11 cellular contexts compared by ENCODE assay signal in the genomic region with DNA sequence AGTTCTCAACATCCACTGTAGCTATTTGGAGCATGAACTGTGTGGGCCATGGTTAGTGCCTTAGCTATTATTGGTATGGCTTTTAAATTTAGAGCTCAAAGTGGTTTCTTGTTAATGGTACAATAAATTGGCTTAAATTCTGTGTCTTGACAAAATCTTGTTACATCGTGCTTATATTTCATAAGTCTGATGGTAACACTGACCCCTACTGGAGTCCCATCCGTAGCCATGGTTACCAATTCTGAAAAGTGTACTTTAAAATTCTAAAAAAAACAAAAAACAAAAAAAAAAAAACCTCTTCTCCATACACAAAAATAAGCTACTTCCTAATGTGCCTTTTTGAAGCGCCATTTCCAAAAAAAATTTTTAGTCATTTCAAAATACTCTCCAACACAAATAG. TPM values are rescaled to one million over a fixed set of nuclear protein-coding genes. Genes with fewer than 3 reads are reported as not detected.
DNase-seq lines count a peak whose midpoint lies in the region; ATAC-seq and TF ChIP-seq lines count a peak whose summit lies in the region.
"Had no signal": no experiment of that assay in that cellular context is flagged by ENCODE, and none has a peak within 500 bp of the region (broad histone marks: within the 10 kb centered on the region; RNA-seq: fewer than 3 reads in every experiment).

No MANE protein-coding gene starts in this region.

- H3K4me2 ChIP-seq in mammary epithelial cell (ENCODE audit: insufficient read depth, low read depth, low read length) (no peak overlapping the region), osteoblast (ENCODE audit: insufficient read depth, low read length) (no peak overlapping the region)

- intact Hi-C loops in mammary epithelial cell (cut with micrococcal nuclease) = loop anchor here (10.0 kb wide), 1 partner anchor 431 kb away; no protein-coding TSS in a partner anchor

- WGBS in mammary epithelial cell (ENCODE audit: low coverage, missing lambda C conversion rate) = 45% methylated on average over 3 of the region's 3 CpGs

- no peaks in the 10 kb centered on the region for H3K27me3 ChIP-seq in mammary epithelial cell (ENCODE audit: insufficient read depth, low read length)
- peaks cover 8% of the 10 kb centered on the region for H3K27me3 ChIP-seq in osteoblast (ENCODE audit: insufficient read depth, low read length)

- H4K20me1 ChIP-seq in mammary epithelial cell (ENCODE audit: insufficient read depth, low read length) (no peaks in the 10 kb centered on the region), osteoblast (ENCODE audit: insufficient read depth, low read length) (no peaks in the 10 kb centered on the region)

- H3K36me3 ChIP-seq in mammary epithelial cell (ENCODE audit: insufficient read depth, low read length) (no peaks in the 10 kb centered on the region), osteoblast (ENCODE audit: insufficient read depth, low read length) (no peaks in the 10 kb centered on the region)

- dilution Hi-C loops in mammary epithelial cell (cut with HindIII; ENCODE audit: low sequenced_read_pairs) = no loop called here

- no peaks in the 10 kb centered on the region for H3K4me1 ChIP-seq in mammary epithelial cell (ENCODE audit: insufficient read depth, low read length)
- H3K4me1 ChIP-seq in osteoblast (ENCODE audit: insufficient read depth, low read length) = no peaks in the 10 kb centered on the region

- BruUV-seq in mammary epithelial cell (replicated peaks; lab: Mats Ljungman, UMichigan) = no TSS peak

- H3K9me3 ChIP-seq in mammary epithelial cell (replicated peaks; ENCODE audit: insufficient read depth, low read length) = no peaks in the 10 kb centered on the region
- no peaks in the 10 kb centered on the region for H3K9me3 ChIP-seq in osteoblast (ENCODE audit: low read depth, low read length)

- H3K9ac ChIP-seq in mammary epithelial cell (ENCODE audit: insufficient read depth, low read length) = no peak overlapping the region

- peak; percentile 21 to 36 for TF ChIP-seq CTCF in mammary epithelial cell (conservative IDR thresholded peaks at IDR 0.05 in 1 of 2, IDR thresholded peaks at IDR 0.05 in 1 of 2; ENCODE audit: extremely low read depth in 1 of 2, insufficient read depth in 1 of 2, low read depth in 1 of 2, low read length in 2 of 2)
- peak; percentile 52 for TF ChIP-seq CTCF in osteoblast (IDR thresholded peaks at IDR 0.05; ENCODE audit: extremely low read depth, low read depth, low read length)

- no peak overlapping the region for H2AFZ ChIP-seq in mammary epithelial cell (ENCODE audit: low read depth, low read length)
- H2AFZ ChIP-seq in osteoblast (ENCODE audit: low read length) = no peak overlapping the region

- in situ Hi-C loops in mammary epithelial cell (cut with MboI; ENCODE audit: low sequenced_read_pairs in 2 of 2) = loop anchor here (5.0 to 25.0 kb wide), 4 partner anchors 113 to 1071 kb away; no protein-coding TSS in a partner anchor

- H3K27ac ChIP-seq in mammary epithelial cell (ENCODE audit: insufficient read depth, low read depth, low read length) (no peak overlapping the region), osteoblast (ENCODE audit: low read depth, low read length) (no peak overlapping the region)

- H3K79me2 ChIP-seq in mammary epithelial cell (ENCODE audit: insufficient read depth, low read length) (no peaks in the 10 kb centered on the region), osteoblast (ENCODE audit: insufficient read depth, low read length) (no peaks in the 10 kb centered on the region)

- DNase-seq in DMS53 (lab: John Stamatoyannopoulos, UW) = peak; percentile 15
- no peak for DNase-seq in DMS53 treated with DMSO at 0.1 percent for 48 hours (lab: John Stamatoyannopoulos, UW; ENCODE audit: unreplicated experiment)
- peak; percentile 33 to 41 for DNase-seq in Kasumi-1 (lab: John Stamatoyannopoulos, UW)
- no peak for DNase-seq in mammary epithelial cell
- no peak for DNase-seq in osteoblast (ENCODE audit: insufficient read length, low spot score, missing footprints)
- no peak for DNase-seq in NCI-H1105 treated with DMSO at 0.1 percent for 48 hours (lab: John Stamatoyannopoulos, UW)
- no peak for DNase-seq in central memory CD4-positive, alpha-beta T cell
- DNase-seq: activated CD4-positive, alpha-beta memory T cell treated with anti-CD3 and anti-CD28 coated beads for 36 hours; kidney glomerular epithelial cell; retina had no signal

- CTCF ChIA-PET in mammary epithelial cell (lab: Charles Lee; ENCODE audit: low non-redundant PET) = interaction anchor here (0.6 kb wide), 1 partner anchor 429 kb away, joined by 5 read pairs; no protein-coding TSS in a partner anchor

- H3K4me3 ChIP-seq in mammary epithelial cell (replicated peaks in 1 of 3; ENCODE audit: insufficient read depth in 1 of 3, low read depth in 2 of 3, low read length in 3 of 3) (no peak overlapping the region), osteoblast (ENCODE audit: insufficient read depth, low read length) (no peak overlapping the region)

- no peak for ATAC-seq in GM21526 (IDR thresholded peaks at IDR 0.05; ENCODE audit: low FRiP score, unreplicated experiment)

RNA-seq across cellular contexts. Expression of a gene that starts 6.4 kb away (rescaled TPM):
- total RNA-seq in mammary epithelial cell (10 to 100 TPM; 32.3 to 38.8 TPM), osteoblast (43.1 and 47.1 TPM in 2 replicates)
- polyA plus RNA-seq in mammary epithelial cell = 29.7 TPM
- polyA minus RNA-seq in mammary epithelial cell = 50.3 TPM

RNA-seq across cellular contexts. Expression of a gene that starts 7.6 kb away (rescaled TPM):
- total RNA-seq in mammary epithelial cell = 10 to 100 TPM; 20.2 to 24.1 TPM
- polyA plus RNA-seq in mammary epithelial cell = 19.5 TPM
- polyA minus RNA-seq in mammary epithelial cell = 14.0 TPM
- 9.8 and 12.4 TPM in 2 replicates for total RNA-seq in osteoblast
- total RNA-seq: activated CD4-positive, alpha-beta memory T cell treated with anti-CD3 and anti-CD28 coated beads for 36 hours had no signal

RNA-seq across cellular contexts. Expression of a gene that starts 55.5 kb away (rescaled TPM):
- total RNA-seq in mammary epithelial cell = 10 to 100 TPM in 1 of 2 donors, not detected in 1; 60.7 TPM
- 0.16 TPM for polyA plus RNA-seq in mammary epithelial cell
- polyA minus RNA-seq in mammary epithelial cell = not detected
- 27.7 and 52.1 TPM in 2 replicates for total RNA-seq in osteoblast
- total RNA-seq: activated CD4-positive, alpha-beta memory T cell treated with anti-CD3 and anti-CD28 coated beads for 36 hours had no signal

Comparison
In these comparisons a context has a peak if more than half of its experiments do, and no peak if none do; other contexts are left out.
1. DNase-seq: peak in DMS53 (single experiment) and Kasumi-1 (2 of 2); none in DMS53 treated with DMSO at 0.1 percent for 48 hours (single experiment), mammary epithelial cell (single experiment), osteoblast (single experiment), NCI-H1105 treated with DMSO at 0.1 percent for 48 hours (single experiment) and central memory CD4-positive, alpha-beta T cell (single experiment).